Comparison of ENCODE assay signal across 11 cellular contexts in the genomic region with DNA sequence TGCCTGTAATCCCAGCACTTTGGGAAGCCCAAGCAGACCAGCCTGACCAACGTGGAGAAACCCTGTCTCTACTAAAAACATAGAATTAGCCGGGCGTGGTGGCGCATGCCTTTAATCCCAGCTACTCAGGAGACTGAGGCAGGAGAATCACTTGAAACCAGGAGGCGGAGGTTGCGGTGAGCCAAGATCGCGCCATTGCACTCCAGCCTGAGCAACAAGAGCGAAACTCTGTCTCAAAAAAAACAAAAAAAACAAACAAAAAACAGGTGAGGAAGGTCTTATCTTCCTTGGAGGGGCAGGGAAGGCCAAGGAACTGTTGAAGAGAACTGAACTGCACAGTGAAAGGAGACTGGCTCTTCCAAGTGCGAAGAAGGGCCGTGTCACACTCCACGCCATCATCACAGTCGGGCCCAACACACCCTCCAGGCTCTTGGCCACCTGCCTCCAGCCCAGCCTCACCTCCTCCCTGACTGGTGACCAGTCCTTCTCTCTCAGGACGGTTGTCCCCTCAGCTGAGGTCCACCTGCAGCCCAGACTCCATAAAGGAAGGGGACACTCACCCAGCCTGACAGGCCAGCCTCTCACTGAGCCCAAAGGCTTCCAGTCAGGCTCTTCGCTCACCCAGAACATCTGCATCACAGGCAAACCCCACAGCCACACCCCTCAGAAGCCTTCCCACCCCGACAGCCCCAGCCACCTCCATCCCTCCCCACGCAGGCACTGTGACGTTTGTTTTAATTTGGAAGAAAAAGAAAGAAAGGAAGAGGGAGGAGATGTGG. TPM values are rescaled to one million over a fixed set of nuclear protein-coding genes. Genes with fewer than 3 reads are reported as not detected.
A peak's percentile ranks its signal among the peaks of the same experiment; 100 is the strongest.
DNase-seq lines count a peak whose midpoint lies in the region; ATAC-seq and TF ChIP-seq lines count a peak whose summit lies in the region.
"Had no signal": no experiment of that assay in that cellular context is flagged by ENCODE, and none has a peak within 500 bp of the region (broad histone marks: within the 10 kb centered on the region; RNA-seq: fewer than 3 reads in every experiment).

No MANE protein-coding gene starts in this region.

- H3K27ac Mint-ChIP-seq in T-helper 17 cell, result peak overlapping the region; percentile 100
- H3K27ac Mint-ChIP-seq in activated naive CD4-positive, alpha-beta T cell treated with anti-CD3 and anti-CD28 coated beads, Interleukin-2, amount 50 U/mL, for 72 hours, result peak overlapping the region; percentile 96 to 100

- DNase-seq in GM12865 (ENCODE audit: low read depth), result peak; percentile 61
- DNase-seq in T-helper 17 cell, result peak; percentile 45 to 64 (median 60)
- no peak for DNase-seq in activated naive CD4-positive, alpha-beta T cell treated with anti-CD3 and anti-CD28 coated beads, Interleukin-2, amount 50 U/mL, for 72 hours (ENCODE audit: low spot score in 2 of 2)
- no peak for DNase-seq in NCI-H1694 treated with DMSO at 0.1 percent for 48 hours (lab: John Stamatoyannopoulos, UW)
- no peak for DNase-seq in SHP77 treated with DMSO at 0.1 percent for 48 hours (lab: John Stamatoyannopoulos, UW)
- no peak for DNase-seq in Right ventricle myocardium superior
- DNase-seq: head of caudate nucleus, upper lobe of left lung had no signal

- H3K4me3 ChIP-seq in GM12865 (ENCODE audit: low read depth, low read length) (peak overlapping the region; percentile 65), skin epidermis (peak overlapping the region in 5 of 7 experiments; percentile 15 to 28 (median 24))

- H3K36me3 Mint-ChIP-seq in T-helper 17 cell (ENCODE audit: low read depth), result peaks cover 15% of the 10 kb centered on the region
- peaks cover 57 to 81% of the 10 kb centered on the region in 2 donors for H3K36me3 Mint-ChIP-seq in activated naive CD4-positive, alpha-beta T cell treated with anti-CD3 and anti-CD28 coated beads, Interleukin-2, amount 50 U/mL, for 72 hours

- no peak for TF ChIP-seq CTCF in GM12865 (IDR thresholded peaks at IDR 0.05; ENCODE audit: insufficient read depth, low read depth, low read length, missing control alignments)

- ATAC-seq in T-helper 17 cell, result peak; percentile 45
- no peak for ATAC-seq in activated naive CD4-positive, alpha-beta T cell treated with anti-CD3 and anti-CD28 coated beads, Interleukin-2, amount 50 U/mL, for 72 hours
- ATAC-seq in Right ventricle myocardium superior (ENCODE audit: poor library complexity), result no peak
- ATAC-seq in GM18498 (IDR thresholded peaks at IDR 0.05; ENCODE audit: unreplicated experiment), result no peak

- no peaks in the 10 kb centered on the region for H3K9me3 ChIP-seq in T-helper 17 cell (ENCODE audit: control insufficient read depth, low read length, poor library complexity, severe bottlenecking)
- H3K9me3 ChIP-seq: upper lobe of left lung had no signal

- peak overlapping the region; percentile 100 for H3K4me3 Mint-ChIP-seq in T-helper 17 cell

- no peaks in the 10 kb centered on the region for H3K27me3 Mint-ChIP-seq in T-helper 17 cell

- peaks cover 67% of the 10 kb centered on the region for H3K4me1 Mint-ChIP-seq in T-helper 17 cell

- intact Hi-C loops in Right ventricle myocardium superior (cut with DNase I), result no loop called here

- H3K9me3 Mint-ChIP-seq in activated naive CD4-positive, alpha-beta T cell treated with anti-CD3 and anti-CD28 coated beads, Interleukin-2, amount 50 U/mL, for 72 hours, result no peaks in the 10 kb centered on the region

- peak overlapping the region in 15 of 21 experiments; percentile 18 to 98 (median 87) for H3K27ac ChIP-seq in skin epidermis

RNA-seq across cellular contexts. Expression of a gene that starts 4.1 kb away (rescaled TPM):
- total RNA-seq in T-helper 17 cell (100 to 1,000 TPM; 219 to 248 TPM), Right ventricle myocardium superior (0.51 TPM)
- total RNA-seq in activated naive CD4-positive, alpha-beta T cell treated with anti-CD3 and anti-CD28 coated beads, Interleukin-2, amount 50 U/mL, for 72 hours, result 100 to 1,000 TPM in 1 of 2 donors, 10 to 100 TPM in 1; 87.1 to 186 TPM
- total RNA-seq: MCF 10A had no signal

Comparison
In these comparisons a context has a peak if more than half of its experiments do, and no peak if none do; other contexts are left out.
1. DNase-seq: peak in GM12865 (single experiment) and T-helper 17 cell (3 of 3); none in activated naive CD4-positive, alpha-beta T cell treated with anti-CD3 and anti-CD28 coated beads, Interleukin-2, amount 50 U/mL, for 72 hours (0 of 2), NCI-H1694 treated with DMSO at 0.1 percent for 48 hours (single experiment), SHP77 treated with DMSO at 0.1 percent for 48 hours (single experiment) and Right ventricle myocardium superior (single experiment).
2. RNA of a gene that starts 4.1 kb away (total RNA-seq): 219 to 248 TPM in T-helper 17 cell and 87.1 to 186 TPM in activated naive CD4-positive, alpha-beta T cell treated with anti-CD3 and anti-CD28 coated beads, Interleukin-2, amount 50 U/mL, for 72 hours; 0.51 TPM in Right ventricle myocardium superior (single experiment); every median in the first group is over 10 times any median in the second.